19 cellular contexts compared by ENCODE assay signal in the genomic region with DNA sequence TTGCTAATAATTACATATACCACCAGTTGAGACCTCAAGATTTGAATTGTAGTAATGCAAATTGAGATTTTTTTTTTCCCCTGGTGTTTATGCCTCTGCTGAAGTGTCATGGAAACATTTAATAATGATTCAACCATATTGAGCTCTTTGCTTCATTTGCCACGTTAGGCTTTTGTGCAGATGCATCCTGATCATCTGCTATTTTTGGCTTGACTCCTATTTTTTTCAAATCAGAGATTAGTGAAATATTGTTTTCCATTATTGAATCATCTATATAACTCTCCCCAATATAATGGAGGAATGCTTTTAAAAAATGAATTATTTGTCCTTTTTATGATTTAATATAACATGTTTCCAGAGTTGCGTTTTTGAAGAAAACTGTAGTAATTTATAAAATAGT.
DNase-seq lines count a peak whose midpoint lies in the region; ATAC-seq, FAIRE-seq and TF ChIP-seq lines count a peak whose summit lies in the region.
"Had no signal": no experiment of that assay in that cellular context is flagged by ENCODE, and none has a peak within 500 bp of the region (broad histone marks: within the 10 kb centered on the region; RNA-seq: fewer than 3 reads in every experiment).

No MANE protein-coding gene starts in this region.

- BruUV-seq in Calu3 (replicated peaks; lab: Mats Ljungman, UMichigan), result no TSS peak

- H3K9ac ChIP-seq in BLaER1 treated with 17β-estradiol and CSF1 and Interleukin-3, amounts not matched to agents 10 nM and 100 nM, result no peak overlapping the region
- H3K9ac ChIP-seq: BLaER1 had no signal

- H3K4me3 ChIP-seq in BLaER1 treated with 17β-estradiol and CSF1 and Interleukin-3, amounts not matched to agents 10 nM and 100 nM, result no peak overlapping the region
- H3K4me3 ChIP-seq: A549, BLaER1, HAP-1 had no signal

- peak overlapping the region in 1 of 11 experiments; percentile 33; a peak in 2 of 22 replicates for H3K27ac ChIP-seq in BLaER1 treated with 17β-estradiol and CSF1 and Interleukin-3, amounts not matched to agents 10 nM and 100 nM
- H3K27ac ChIP-seq: A549, BLaER1 had no signal

- no peaks in the 10 kb centered on the region for H3K9me3 Mint-ChIP-seq in activated T-helper 2 cell treated with anti-CD3 and anti-CD28 coated beads, Interferon-gamma antibody, Interleukin-2, Interleukin-4, amounts not matched to agents 10 μg/mL and 5 μg/mL and 100 μg/mL, durations not matched to agents 14 hours and 24 hours and 36 hours
- no peaks in the 10 kb centered on the region for H3K9me3 Mint-ChIP-seq in Calu3 (ENCODE audit: low read depth, unreplicated experiment)

- no peaks in the 10 kb centered on the region for H3K27me3 Mint-ChIP-seq in activated T-helper 2 cell treated with anti-CD3 and anti-CD28 coated beads, Interferon-gamma antibody, Interleukin-2, Interleukin-4, amounts not matched to agents 10 μg/mL and 5 μg/mL and 100 μg/mL, durations not matched to agents 14 hours and 24 hours and 36 hours (ENCODE audit: low read depth)
- no peaks in the 10 kb centered on the region for H3K27me3 Mint-ChIP-seq in Calu3 (ENCODE audit: unreplicated experiment)
- H3K27me3 Mint-ChIP-seq: CD4-positive, CD25-positive, alpha-beta regulatory T cell had no signal

- CTCF ChIA-PET in Calu3 (lab: Charles Lee), result no interaction called here

- no peak overlapping the region for H3K27ac Mint-ChIP-seq in activated T-helper 2 cell treated with anti-CD3 and anti-CD28 coated beads, Interferon-gamma antibody, Interleukin-2, Interleukin-4, amounts not matched to agents 10 μg/mL and 5 μg/mL and 100 μg/mL, durations not matched to agents 14 hours and 24 hours and 36 hours
- no peak overlapping the region for H3K27ac Mint-ChIP-seq in Calu3 (ENCODE audit: unreplicated experiment)
- H3K27ac Mint-ChIP-seq: CD4-positive, CD25-positive, alpha-beta regulatory T cell had no signal

- TF ChIP-seq CTCF in omental fat pad (IDR thresholded peaks at IDR 0.05) (no peak), Calu3 (IDR thresholded peaks at IDR 0.05; ENCODE audit: unreplicated experiment) (no peak)

- no peak overlapping the region for H3K4me3 Mint-ChIP-seq in activated T-helper 2 cell treated with anti-CD3 and anti-CD28 coated beads, Interferon-gamma antibody, Interleukin-2, Interleukin-4, amounts not matched to agents 10 μg/mL and 5 μg/mL and 100 μg/mL, durations not matched to agents 14 hours and 24 hours and 36 hours (ENCODE audit: low read depth)
- no peak overlapping the region for H3K4me3 Mint-ChIP-seq in Calu3 (ENCODE audit: low read depth, unreplicated experiment)
- H3K4me3 Mint-ChIP-seq: CD4-positive, CD25-positive, alpha-beta regulatory T cell had no signal

- intact Hi-C loops in activated T-helper 2 cell treated with anti-CD3 and anti-CD28 coated beads, Interferon-gamma antibody, Interleukin-2, Interleukin-4, amounts not matched to agents 10 μg/mL and 5 μg/mL and 100 μg/mL, durations not matched to agents 14 hours and 24 hours and 36 hours (cut with micrococcal nuclease), result loop anchor here (5.0 to 10.0 kb wide), 4 partner anchors 57 to 480 kb away; a partner anchor contains a TSS
- intact Hi-C loops in Calu3 (cut with micrococcal nuclease; ENCODE audit: unreplicated experiment), result no loop called here

- no peaks in the 10 kb centered on the region for H3K36me3 ChIP-seq in BLaER1 treated with 17β-estradiol and CSF1 and Interleukin-3, amounts not matched to agents 10 nM and 100 nM
- H3K36me3 ChIP-seq: BLaER1, HAP-1 had no signal

- H3K36me3 Mint-ChIP-seq in activated T-helper 2 cell treated with anti-CD3 and anti-CD28 coated beads, Interferon-gamma antibody, Interleukin-2, Interleukin-4, amounts not matched to agents 10 μg/mL and 5 μg/mL and 100 μg/mL, durations not matched to agents 14 hours and 24 hours and 36 hours (ENCODE audit: low read depth), result no peaks in the 10 kb centered on the region
- no peaks in the 10 kb centered on the region for H3K36me3 Mint-ChIP-seq in Calu3 (ENCODE audit: insufficient read depth, unreplicated experiment)
- H3K36me3 Mint-ChIP-seq: CD4-positive, CD25-positive, alpha-beta regulatory T cell had no signal

- peak; percentile 83 for DNase-seq in NCI-H1694 treated with DMSO at 0.1 percent for 48 hours (lab: John Stamatoyannopoulos, UW)
- DNase-seq in dermis blood vessel endothelial cell, result peak; percentile 92
- DNase-seq in activated T-helper 2 cell treated with anti-CD3 and anti-CD28 coated beads, Interferon-gamma antibody, Interleukin-2, Interleukin-4, amounts not matched to agents 10 μg/mL and 5 μg/mL and 100 μg/mL, durations not matched to agents 14 hours and 24 hours and 36 hours (ENCODE audit: low spot score), result no peak
- DNase-seq in omental fat pad (ENCODE audit: low spot score), result no peak
- DNase-seq in Calu3, result no peak
- DNase-seq: CD4-positive, CD25-positive, alpha-beta regulatory T cell; DMS153; DMS79 treated with DMSO at 0.1 percent for 48 hours; EL; IMR-90; KBM-7 had no signal

- H3K4me1 Mint-ChIP-seq in activated T-helper 2 cell treated with anti-CD3 and anti-CD28 coated beads, Interferon-gamma antibody, Interleukin-2, Interleukin-4, amounts not matched to agents 10 μg/mL and 5 μg/mL and 100 μg/mL, durations not matched to agents 14 hours and 24 hours and 36 hours (ENCODE audit: low read depth), result peaks cover 26% of the 10 kb centered on the region
- no peaks in the 10 kb centered on the region for H3K4me1 Mint-ChIP-seq in Calu3 (ENCODE audit: low read depth, unreplicated experiment)
- H3K4me1 Mint-ChIP-seq: CD4-positive, CD25-positive, alpha-beta regulatory T cell had no signal

- ATAC-seq in GM19351 (IDR thresholded peaks at IDR 0.05; ENCODE audit: unreplicated experiment) (no peak), omental fat pad (ENCODE audit: low FRiP score) (no peak)
- ATAC-seq: A549 had no signal

- H4K20me1 ChIP-seq in BLaER1 treated with 17β-estradiol and CSF1 and Interleukin-3, amounts not matched to agents 10 nM and 100 nM, result no peaks in the 10 kb centered on the region
- H4K20me1 ChIP-seq: BLaER1 had no signal

- H3K9me3 ChIP-seq in BLaER1 treated with 17β-estradiol and CSF1 and Interleukin-3, amounts not matched to agents 10 nM and 100 nM (replicated peaks in 1 of 11), result peaks cover 0 to 4% (median 0%) of the 10 kb centered on the region in 11 experiments; a peak in 1 of 22 replicates
- H3K9me3 ChIP-seq: A549, BLaER1, HAP-1 had no signal

- H3K27me3 ChIP-seq in BLaER1 treated with 17β-estradiol and CSF1 and Interleukin-3, amounts not matched to agents 10 nM and 100 nM, result no peaks in the 10 kb centered on the region
- H3K27me3 ChIP-seq: BLaER1 had no signal

- H3K4me1 ChIP-seq in BLaER1 treated with 17β-estradiol and CSF1 and Interleukin-3, amounts not matched to agents 10 nM and 100 nM, result peaks cover 0 to 10% (median 1%) of the 10 kb centered on the region in 10 experiments; a peak in 8 of 20 replicates
- H3K4me1 ChIP-seq: A549, HAP-1 had no signal

- peak overlapping the region in 6 of 11 experiments; percentile 1 to 36 (median 14); a peak in 8 of 22 replicates for H3K4me2 ChIP-seq in BLaER1 treated with 17β-estradiol and CSF1 and Interleukin-3, amounts not matched to agents 10 nM and 100 nM
- H3K4me2 ChIP-seq: A549, BLaER1 had no signal

- FAIRE-seq in islet of Langerhans (lab: Jason Lieb, UNC), result peak; percentile 24
- FAIRE-seq: A549, G401.6, H1 had no signal

Comparison
In these comparisons a context has a peak if more than half of its experiments do, and no peak if none do; other contexts are left out.
1. DNase-seq: peak in NCI-H1694 treated with DMSO at 0.1 percent for 48 hours (single experiment) and dermis blood vessel endothelial cell (single experiment); none in activated T-helper 2 cell treated with anti-CD3 and anti-CD28 coated beads, Interferon-gamma antibody, Interleukin-2, Interleukin-4, amounts not matched to agents 10 μg/mL and 5 μg/mL and 100 μg/mL, durations not matched to agents 14 hours and 24 hours and 36 hours (single experiment), omental fat pad (single experiment) and Calu3 (single experiment).